26 cellular contexts compared by ENCODE assay signal in the genomic region with DNA sequence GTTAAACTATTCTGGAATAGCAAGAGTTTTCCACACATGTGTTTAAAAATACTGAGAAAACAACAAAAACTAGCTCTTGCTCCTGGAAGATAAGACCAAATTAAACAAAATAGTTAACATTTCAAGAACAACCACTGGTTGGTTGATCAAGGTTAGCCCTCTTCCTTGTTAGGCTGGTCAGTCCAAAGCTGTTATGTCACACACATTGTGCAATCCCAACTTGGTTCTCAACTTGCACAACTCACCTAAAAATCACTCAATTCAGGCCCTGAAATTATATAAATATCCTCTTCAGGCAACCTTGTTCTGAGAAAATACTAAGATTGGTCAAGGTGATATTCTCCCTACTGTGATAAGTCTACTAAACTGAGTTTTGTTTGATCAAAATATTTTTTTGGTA.
"Had no signal": no experiment of that assay in that cellular context is flagged by ENCODE, and none has a peak within 500 bp of the region (broad histone marks: within the 10 kb centered on the region; RNA-seq: fewer than 3 reads in every experiment).

No MANE protein-coding gene starts in this region.

- H3K9me3 ChIP-seq: Peyer's patch had no signal

- H3K27me3 ChIP-seq: brain microvascular endothelial cell, Peyer's patch had no signal

- H3K4me1 ChIP-seq: Peyer's patch had no signal

- H3K36me3 ChIP-seq: brain microvascular endothelial cell, Peyer's patch had no signal

- DNase-seq: activated B cell treated with CpG ODN at 0.5 μM for 24 hours; activated CD4-positive, alpha-beta T cell treated with anti-CD3 and anti-CD28 coated beads for 1 hour; activated CD4-positive, alpha-beta T cell treated with anti-CD3 and anti-CD28 coated beads, Interleukin-2, amount 10 ng/mL, durations not matched to agents 24 days and 14 days; activated CD4-positive, alpha-beta T cell treated with anti-CD3 and anti-CD28 coated beads, Interleukin-2, amount 50 U/mL, for 48 hours; activated CD8-positive, alpha-beta memory T cell treated with anti-CD3 and anti-CD28 coated beads, Interleukin-2, amount 10 ng/mL, durations not matched to agents 7 days and 5 days; activated effector memory CD4-positive, alpha-beta T cell treated with anti-CD3 and anti-CD28 coated beads, Interleukin-2, amount 50 U/mL, for 16 hours; activated naive CD4-positive, alpha-beta T cell treated with Interleukin-2 at 50 U/mL for 16 hours; activated naive CD8-positive, alpha-beta T cell treated with anti-CD3 and anti-CD28 coated beads, Interleukin-2, amount 50 U/mL, for 24 hours; activated T-cell treated with anti-CD3 and anti-CD28 coated beads, Interleukin-2, amount 50 U/mL, for 24 hours; brain microvascular endothelial cell; caudate nucleus; Kasumi-1; KBM-7; NCI-H1048; NCI-H1417; NCI-H1930; NCI-H2171; NCI-H2227 treated with DMSO at 0.1 percent for 48 hours; NCI-H446 treated with DMSO at 0.1 percent for 48 hours; NCI-H524 treated with DMSO at 0.1 percent for 48 hours; NCI-H774; Peyer's patch; SHP77; T-helper 17 cell; T-helper 9 cell had no signal

- H3K4me3 ChIP-seq: Peyer's patch had no signal

- H3K27ac ChIP-seq: brain microvascular endothelial cell, Peyer's patch had no signal

- ATAC-seq: activated CD8-positive, alpha-beta memory T cell treated with anti-CD3 and anti-CD28 coated beads, Interleukin-2, amount 10 ng/mL, durations not matched to agents 7 days and 5 days; activated naive CD4-positive, alpha-beta T cell treated with anti-CD3 and anti-CD28 coated beads, Interleukin-2, amount 50 U/mL, for 72 hours; activated naive CD8-positive, alpha-beta T cell treated with anti-CD3 and anti-CD28 coated beads, Interleukin-2, amount 50 U/mL, for 24 hours; T-helper 17 cell had no signal
